Comparison of ENCODE assay signal across 2 cellular contexts in the genomic region with DNA sequence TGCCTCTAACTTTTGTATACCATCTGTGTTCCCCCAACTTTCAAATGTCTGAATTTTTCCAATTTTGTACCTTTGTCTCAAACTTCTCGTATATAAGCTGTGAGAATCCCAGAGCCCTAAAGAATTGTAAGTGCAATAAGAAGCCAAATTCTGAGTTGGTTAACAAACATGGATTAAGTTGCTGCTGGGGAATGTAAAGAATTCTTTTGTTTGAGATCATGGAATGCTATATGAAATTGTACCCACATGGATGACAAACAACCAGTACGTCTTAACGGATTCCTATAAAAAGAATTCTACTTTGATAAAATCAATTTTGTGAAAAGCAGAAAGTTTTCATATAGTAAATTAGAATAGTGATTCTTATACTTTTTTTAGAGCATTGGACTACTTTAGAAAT.
TF ChIP-seq lines count a peak whose summit lies in the region.

No MANE protein-coding gene starts in this region.

TF ChIP-seq in GM23338, 12 proteins besides CTCF, POLR2A, EP300 and RAD21:
- no peak for TF ChIP-seq JUNB (IDR thresholded peaks at IDR 0.05; ENCODE audit: unreplicated experiment)
- TF ChIP-seq EZH2 (IDR thresholded peaks at IDR 0.05; ENCODE audit: low read depth, unreplicated experiment): no peak
- TF ChIP-seq, protein P1, sequence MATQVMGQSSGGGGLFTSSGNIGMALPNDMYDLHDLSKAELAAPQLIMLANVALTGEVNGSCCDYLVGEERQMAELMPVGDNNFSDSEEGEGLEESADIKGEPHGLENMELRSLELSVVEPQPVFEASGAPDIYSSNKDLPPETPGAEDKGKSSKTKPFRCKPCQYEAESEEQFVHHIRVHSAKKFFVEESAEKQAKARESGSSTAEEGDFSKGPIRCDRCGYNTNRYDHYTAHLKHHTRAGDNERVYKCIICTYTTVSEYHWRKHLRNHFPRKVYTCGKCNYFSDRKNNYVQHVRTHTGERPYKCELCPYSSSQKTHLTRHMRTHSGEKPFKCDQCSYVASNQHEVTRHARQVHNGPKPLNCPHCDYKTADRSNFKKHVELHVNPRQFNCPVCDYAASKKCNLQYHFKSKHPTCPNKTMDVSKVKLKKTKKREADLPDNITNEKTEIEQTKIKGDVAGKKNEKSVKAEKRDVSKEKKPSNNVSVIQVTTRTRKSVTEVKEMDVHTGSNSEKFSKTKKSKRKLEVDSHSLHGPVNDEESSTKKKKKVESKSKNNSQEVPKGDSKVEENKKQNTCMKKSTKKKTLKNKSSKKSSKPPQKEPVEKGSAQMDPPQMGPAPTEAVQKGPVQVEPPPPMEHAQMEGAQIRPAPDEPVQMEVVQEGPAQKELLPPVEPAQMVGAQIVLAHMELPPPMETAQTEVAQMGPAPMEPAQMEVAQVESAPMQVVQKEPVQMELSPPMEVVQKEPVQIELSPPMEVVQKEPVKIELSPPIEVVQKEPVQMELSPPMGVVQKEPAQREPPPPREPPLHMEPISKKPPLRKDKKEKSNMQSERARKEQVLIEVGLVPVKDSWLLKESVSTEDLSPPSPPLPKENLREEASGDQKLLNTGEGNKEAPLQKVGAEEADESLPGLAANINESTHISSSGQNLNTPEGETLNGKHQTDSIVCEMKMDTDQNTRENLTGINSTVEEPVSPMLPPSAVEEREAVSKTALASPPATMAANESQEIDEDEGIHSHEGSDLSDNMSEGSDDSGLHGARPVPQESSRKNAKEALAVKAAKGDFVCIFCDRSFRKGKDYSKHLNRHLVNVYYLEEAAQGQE (IDR thresholded peaks at IDR 0.05; ENCODE audit: unreplicated experiment): no peak
- no peak for TF ChIP-seq ZNF114 (CRISPR knock-in tag; IDR thresholded peaks at IDR 0.05)
- TF ChIP-seq POLR2AphosphoS5 (IDR thresholded peaks at IDR 0.05; ENCODE audit: low read depth): no peak
- no peak for TF ChIP-seq EZH2phosphoT487 (IDR thresholded peaks at IDR 0.05; ENCODE audit: unreplicated experiment)
- no peak for TF ChIP-seq ZNF331 (CRISPR knock-in tag; IDR thresholded peaks at IDR 0.05; ENCODE audit: low read depth)

TF ChIP-seq in H1, 55 proteins besides CTCF, POLR2A, EP300 and RAD21:
- TF ChIP-seq TAF7 (optimal IDR thresholded peaks at IDR 0.05; ENCODE audit: borderline replicate concordance, low read depth, low read length) (no peak), BRCA1 (IDR thresholded peaks at IDR 0.05; ENCODE audit: low read depth, low read length) (no peak), GTF2F1 (IDR thresholded peaks at IDR 0.05; ENCODE audit: borderline replicate concordance, low read depth, low read length) (no peak), TBP (IDR thresholded peaks at IDR 0.05; ENCODE audit: low read depth, low read length) (no peak), RBBP5 (IDR thresholded peaks at IDR 0.05; ENCODE audit: borderline replicate concordance, low read depth, low read length) (no peak), CHD1 (IDR thresholded peaks at IDR 0.05; ENCODE audit: low read depth, low read length) (no peak), TEAD4 (IDR thresholded peaks at IDR 0.05; ENCODE audit: low read depth, low read length) (peak; percentile 59; the same call in 1 of the 2 replicates), KDM4A (IDR thresholded peaks at IDR 0.05; ENCODE audit: low read depth, low read length, severe bottlenecking) (no peak)
